In the genomic region with DNA sequence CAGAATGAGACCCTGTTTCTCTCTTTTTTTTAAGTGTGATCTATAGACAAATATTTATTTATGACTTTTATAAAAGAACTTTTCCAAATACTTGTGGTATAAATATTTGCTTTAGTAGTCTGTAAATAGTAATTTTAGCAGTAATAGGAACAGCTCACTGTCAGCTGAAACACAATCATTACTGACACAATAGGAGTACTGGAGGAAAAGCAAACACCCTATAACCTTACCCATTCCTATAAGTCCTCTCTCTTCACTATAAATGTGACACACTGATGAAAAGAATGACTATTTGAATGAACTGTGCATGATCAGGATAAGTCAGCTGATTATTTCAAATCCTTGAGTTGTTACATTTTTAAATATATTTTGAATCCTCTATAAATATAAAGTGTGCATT, we compare ENCODE assay signal across 15 cellular contexts.
"Had no signal": no experiment of that assay in that cellular context is flagged by ENCODE, and none has a peak within 500 bp of the region (broad histone marks: within the 10 kb centered on the region; RNA-seq: fewer than 3 reads in every experiment).

No MANE protein-coding gene starts in this region.

- DNase-seq: activated CD4-positive, alpha-beta T cell treated with anti-CD3 and anti-CD28 coated beads for 1 hour; activated CD4-positive, alpha-beta T cell treated with anti-CD3 and anti-CD28 coated beads, Interleukin-2, amount 50 U/mL, for 1 hour; activated T-cell treated with anti-CD3 and anti-CD28 coated beads, Interleukin-2, amount 50 U/mL, for 1 hour; adrenal gland; central memory CD4-positive, alpha-beta T cell; effector memory CD4-positive, alpha-beta T cell; glutamatergic neuron; immature natural killer cell; left lung; naive thymus-derived CD4-positive, alpha-beta T cell; posterior cingulate gyrus; small intestine; stimulated activated CD4-positive, alpha-beta T cell treated with anti-CD3 and anti-CD28 coated beads, Interleukin-2, amount 100 ng/mL, for 24 hours; stimulated activated naive CD8-positive, alpha-beta T cell treated with anti-CD3 and anti-CD28 coated beads, Interleukin-15, amount 100 ng/mL, for 72 hours; tibial artery had no signal
